Comparison of ENCODE assay signal across 1 cellular context in genomic region chr10:78964952-78965633, GRCh38.
TF ChIP-seq lines count a peak whose summit lies in the region.

No MANE protein-coding gene starts in this region.

TF ChIP-seq in HepG2, 621 proteins besides CTCF, POLR2A, EP300 and RAD21 (continued from another document and continues in another):
- no peak for TF ChIP-seq LBX2 (CRISPR knock-in tag; IDR thresholded peaks at IDR 0.05; ENCODE audit: borderline replicate concordance)
- no peak for TF ChIP-seq ZNF30 (CRISPR knock-in tag; IDR thresholded peaks at IDR 0.05)
- TF ChIP-seq ZFX (CRISPR knock-in tag; IDR thresholded peaks at IDR 0.05; ENCODE audit: low read depth) = peak; percentile 81
- no peak; the same call in 1 of the 2 replicates for TF ChIP-seq HOXA5 (CRISPR knock-in tag; IDR thresholded peaks at IDR 0.05)
- TF ChIP-seq TFAP4 (IDR thresholded peaks at IDR 0.05; ENCODE audit: borderline replicate concordance, low read depth) = peak; percentile 87; the same call in 1 of the 2 replicates
- no peak for TF ChIP-seq HOXA9 (CRISPR knock-in tag; IDR thresholded peaks at IDR 0.05; ENCODE audit: borderline replicate concordance)
- peak; percentile 78 to 87 for TF ChIP-seq NR2F1 (CRISPR knock-in tag; IDR thresholded peaks at IDR 0.05)
- peak; percentile 97 for TF ChIP-seq TARDBP (CRISPR knock-in tag; IDR thresholded peaks at IDR 0.05)
- TF ChIP-seq ZNF264 (CRISPR knock-in tag; IDR thresholded peaks at IDR 0.05) = peak; percentile 29; the same call in 1 of the 2 replicates
- TF ChIP-seq SMARCC2 (IDR thresholded peaks at IDR 0.05) = no peak
- peak; percentile 68; the same call in 1 of the 2 replicates for TF ChIP-seq THAP9 (CRISPR knock-in tag; IDR thresholded peaks at IDR 0.05; ENCODE audit: borderline replicate concordance)
- peak; percentile 89 for TF ChIP-seq ZBTB43 (CRISPR knock-in tag; conservative IDR thresholded peaks at IDR 0.05)
- TF ChIP-seq CHD2 (IDR thresholded peaks at IDR 0.05; ENCODE audit: low read depth, low read length) = peak; percentile 67; the same call in 1 of the 2 replicates
- TF ChIP-seq ZBTB7B (CRISPR knock-in tag; IDR thresholded peaks at IDR 0.05) = peak; percentile 88; the same call in 1 of the 2 replicates
- TF ChIP-seq ZMYM2 (CRISPR knock-in tag; IDR thresholded peaks at IDR 0.05) = 0 out of 2 replicates have a peak, but pooled peaks have one; percentile 25
- TF ChIP-seq ZBTB25 (CRISPR knock-in tag; IDR thresholded peaks at IDR 0.05) = peak; percentile 34; the same call in 1 of the 2 replicates
- TF ChIP-seq KDM3A (CRISPR knock-in tag; IDR thresholded peaks at IDR 0.05; ENCODE audit: low read depth) = peak; percentile 96
- 0 out of 2 replicates have a peak, but pooled peaks have one; percentile 67 for TF ChIP-seq SNAPC2 (CRISPR knock-in tag; IDR thresholded peaks at IDR 0.05)
- TF ChIP-seq ZNF343 (CRISPR knock-in tag; IDR thresholded peaks at IDR 0.05) = 0 out of 2 replicates have a peak, but pooled peaks have one; percentile 23
- TF ChIP-seq CBX1 (IDR thresholded peaks at IDR 0.05; ENCODE audit: low read depth) = peak; percentile 92
- TF ChIP-seq BCL3 (CRISPR knock-in tag; IDR thresholded peaks at IDR 0.05) = 0 out of 2 replicates have a peak, but pooled peaks have one; percentile 75
- no peak for TF ChIP-seq AKNA (CRISPR knock-in tag; IDR thresholded peaks at IDR 0.05; ENCODE audit: borderline replicate concordance)
- TF ChIP-seq ZSCAN5A (CRISPR knock-in tag; IDR thresholded peaks at IDR 0.05; ENCODE audit: borderline replicate concordance) = peak; percentile 81; the same call in 1 of the 2 replicates
- TF ChIP-seq ZNF773 (CRISPR knock-in tag; IDR thresholded peaks at IDR 0.05; ENCODE audit: borderline replicate concordance) = no peak
- peak; percentile 81; the same call in 1 of the 2 replicates for TF ChIP-seq ZNF503 (CRISPR knock-in tag; IDR thresholded peaks at IDR 0.05)
- no peak for TF ChIP-seq ZNF383 (CRISPR knock-in tag; IDR thresholded peaks at IDR 0.05; ENCODE audit: borderline replicate concordance)
- peak; percentile 75; the same call in 1 of the 2 replicates for TF ChIP-seq ZSCAN29 (CRISPR knock-in tag; conservative IDR thresholded peaks at IDR 0.05)
- TF ChIP-seq NFKBIZ (CRISPR knock-in tag; IDR thresholded peaks at IDR 0.05) = peak; percentile 83; the same call in 1 of the 2 replicates
- peak; percentile 64; the same call in 1 of the 2 replicates for TF ChIP-seq ZNF121 (CRISPR knock-in tag; IDR thresholded peaks at IDR 0.05)
